Comparison of ENCODE assay signal across 8 cellular contexts in the genomic region with DNA sequence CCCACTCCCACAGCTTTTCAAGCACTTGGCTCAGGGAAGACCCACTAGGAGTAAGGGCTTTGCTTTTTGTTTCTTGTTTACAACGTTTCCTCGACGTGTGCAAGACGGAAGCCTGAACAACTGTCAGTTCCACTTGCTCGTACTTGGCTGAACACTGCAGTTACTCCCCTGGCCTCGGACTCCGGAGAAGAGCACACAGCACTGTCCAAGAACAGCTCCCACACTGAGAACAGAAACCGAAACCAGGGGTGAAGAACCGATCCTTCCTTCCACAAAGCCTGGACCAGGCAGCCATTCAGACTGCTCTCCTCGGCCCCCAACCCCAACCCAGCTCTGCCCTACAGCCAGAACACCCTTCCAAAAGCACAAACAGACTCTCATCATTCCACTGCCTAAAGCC. TPM values are rescaled to one million over a fixed set of nuclear protein-coding genes. Genes with fewer than 3 reads are reported as not detected.
DNase-seq lines count a peak whose midpoint lies in the region; TF ChIP-seq lines count a peak whose summit lies in the region.

No MANE protein-coding gene starts in this region.

- H3K27ac Mint-ChIP-seq in activated T-cell treated with anti-CD3 and anti-CD28 coated beads, Interleukin-2, amount 50 U/mL, for 24 hours = peak overlapping the region; percentile 81
- H3K27ac Mint-ChIP-seq in dendritic cell treated with granulocyte-macrophage colony-stimulating factor and Interleukin-4, amounts not matched to agents 40 ng/mL and 50 ng/mL, for 4 days = peak overlapping the region; percentile 84

- no peak overlapping the region for H2AFZ ChIP-seq in mesenchymal stem cell (ENCODE audit: low read depth, low read length)

- no peak overlapping the region for H3K14ac ChIP-seq in mesenchymal stem cell (ENCODE audit: low read length in 2 of 2)

- H3K4me3 ChIP-seq in mesenchymal stem cell (ENCODE audit: insufficient read depth in 1 of 2, low read depth in 1 of 2, low read length in 2 of 2) (peak overlapping the region in 1 of 2 experiments; percentile 79), transverse colon (peak overlapping the region in 3 of 4 donors; percentile 1 to 42 (median 21))

- peak overlapping the region; percentile 52 for H2BK15ac ChIP-seq in mesenchymal stem cell (ENCODE audit: low read depth, poor library complexity, severe bottlenecking)

- H3K79me1 ChIP-seq in mesenchymal stem cell (replicated peaks; ENCODE audit: low read length, poor library complexity, severe bottlenecking) = peaks cover 39% of the 10 kb centered on the region

- H2BK12ac ChIP-seq in mesenchymal stem cell (ENCODE audit: low read length in 2 of 2) = peak overlapping the region; percentile 6 to 52

- DNase-seq in activated T-cell treated with anti-CD3 and anti-CD28 coated beads, Interleukin-2, amount 50 U/mL, for 24 hours = peak; percentile 31
- DNase-seq in activated T-cell treated with anti-CD3 and anti-CD28 coated beads, Interleukin-2, amount 50 U/mL, for 1 hour = no peak
- DNase-seq in NCI-H526 treated with DMSO at 0.1 percent for 48 hours (lab: John Stamatoyannopoulos, UW) (peak; percentile 33), mesenchymal stem cell (peak; percentile 59), transverse colon (peak; percentile 44), SKM-1 treated with dmso at 0.1 percent for 144 hours (lab: John Stamatoyannopoulos, UW; ENCODE audit: unreplicated experiment) (no peak), DMS153 (lab: John Stamatoyannopoulos, UW) (no peak)

- H2BK120ac ChIP-seq in mesenchymal stem cell (ENCODE audit: low read depth, low read length) = peak overlapping the region; percentile 50

- H2AK5ac ChIP-seq in mesenchymal stem cell (ENCODE audit: low read length, severe bottlenecking) = peak overlapping the region; percentile 58

- H3K36me3 ChIP-seq in mesenchymal stem cell (ENCODE audit: control insufficient read depth in 1 of 2, insufficient read depth in 2 of 2, low read depth in 1 of 2, low read length in 2 of 2) = peaks cover 12 to 13% of the 10 kb centered on the region in 2 experiments
- no peaks in the 10 kb centered on the region for H3K36me3 ChIP-seq in transverse colon

- no peak overlapping the region for H3K27ac ChIP-seq in mesenchymal stem cell (ENCODE audit: low read length, poor library complexity, severe bottlenecking)
- H3K27ac ChIP-seq in transverse colon = peak overlapping the region; percentile 71 to 82 (median 76)

- peaks cover 86% of the 10 kb centered on the region for H3K4me1 Mint-ChIP-seq in activated T-cell treated with anti-CD3 and anti-CD28 coated beads, Interleukin-2, amount 50 U/mL, for 24 hours (ENCODE audit: low read depth)
- H3K4me1 Mint-ChIP-seq in dendritic cell treated with granulocyte-macrophage colony-stimulating factor and Interleukin-4, amounts not matched to agents 40 ng/mL and 50 ng/mL, for 4 days (ENCODE audit: low read depth) = peaks cover 82% of the 10 kb centered on the region

- H4K91ac ChIP-seq in mesenchymal stem cell (ENCODE audit: low read length) = peak overlapping the region; percentile 74

- TF ChIP-seq EP300 in transverse colon (IDR thresholded peaks at IDR 0.05; ENCODE audit: low read depth) = no peak

- intact Hi-C loops in dendritic cell treated with granulocyte-macrophage colony-stimulating factor and Interleukin-4, amounts not matched to agents 40 ng/mL and 50 ng/mL, for 4 days (cut with micrococcal nuclease) = no loop called here
- intact Hi-C loops in transverse colon (cut with DNase I; ENCODE audit: low total_unique reads) = no loop called here

- no peak overlapping the region for H2BK5ac ChIP-seq in mesenchymal stem cell (ENCODE audit: low read depth, low read length, poor library complexity, severe bottlenecking)

- peak overlapping the region; percentile 92 for H3K9ac ChIP-seq in mesenchymal stem cell (ENCODE audit: low read length)

- H3K4me1 ChIP-seq in mesenchymal stem cell (ENCODE audit: control insufficient read depth, insufficient read depth, low read depth, low read length) = peaks cover 16% of the 10 kb centered on the region
- peaks cover 28 to 86% (median 38%) of the 10 kb centered on the region in 4 donors for H3K4me1 ChIP-seq in transverse colon

- no peak for TF ChIP-seq CTCF in transverse colon (IDR thresholded peaks at IDR 0.05)

- H3K4me2 ChIP-seq in mesenchymal stem cell (ENCODE audit: low read length, poor library complexity, severe bottlenecking) = no peak overlapping the region

- H3K27me3 ChIP-seq in mesenchymal stem cell (ENCODE audit: control insufficient read depth in 1 of 2, insufficient read depth in 1 of 2, low read length in 2 of 2) (no peaks in the 10 kb centered on the region), transverse colon (no peaks in the 10 kb centered on the region)

- H3K18ac ChIP-seq in mesenchymal stem cell (ENCODE audit: low read depth in 1 of 2, low read length in 2 of 2) = no peak overlapping the region

- no peaks in the 10 kb centered on the region for H3K27me3 Mint-ChIP-seq in activated T-cell treated with anti-CD3 and anti-CD28 coated beads, Interleukin-2, amount 50 U/mL, for 24 hours
- H3K27me3 Mint-ChIP-seq in dendritic cell treated with granulocyte-macrophage colony-stimulating factor and Interleukin-4, amounts not matched to agents 40 ng/mL and 50 ng/mL, for 4 days = no peaks in the 10 kb centered on the region

- WGBS in mesenchymal stem cell = 81% methylated on average over 10 of the region's 10 CpGs
- WGBS in transverse colon (ENCODE audit: low coverage in 1 of 2), 2 donors = 0 to 42% methylated on average over 1 to 10 of the region's 10 CpGs

- H3K9me3 ChIP-seq in mesenchymal stem cell (ENCODE audit: control insufficient read depth, low read length) = no peaks in the 10 kb centered on the region
- no peaks in the 10 kb centered on the region for H3K9me3 ChIP-seq in transverse colon

- peak overlapping the region; percentile 39 for H4K8ac ChIP-seq in mesenchymal stem cell (ENCODE audit: low read length)

- in situ Hi-C loops in transverse colon (cut with MboI; ENCODE audit: low pct_ligation_motif_present in 1 of 4, low pct_unique_long_range_greater_than_20kb in 1 of 4, low sequenced_read_pairs in 3 of 4) = no loop called here

- no peak overlapping the region for H3K23ac ChIP-seq in mesenchymal stem cell (ENCODE audit: low read length in 2 of 2)

- no peaks in the 10 kb centered on the region for H3K9me3 Mint-ChIP-seq in activated T-cell treated with anti-CD3 and anti-CD28 coated beads, Interleukin-2, amount 50 U/mL, for 24 hours
- no peaks in the 10 kb centered on the region for H3K9me3 Mint-ChIP-seq in dendritic cell treated with granulocyte-macrophage colony-stimulating factor and Interleukin-4, amounts not matched to agents 40 ng/mL and 50 ng/mL, for 4 days

- TF ChIP-seq POLR2A in transverse colon (IDR thresholded peaks at IDR 0.05) = no peak

- H3K4me3 Mint-ChIP-seq in activated T-cell treated with anti-CD3 and anti-CD28 coated beads, Interleukin-2, amount 50 U/mL, for 24 hours = peak overlapping the region; percentile 70
- peak overlapping the region; percentile 76 for H3K4me3 Mint-ChIP-seq in dendritic cell treated with granulocyte-macrophage colony-stimulating factor and Interleukin-4, amounts not matched to agents 40 ng/mL and 50 ng/mL, for 4 days

- no peak overlapping the region for H3K4ac ChIP-seq in mesenchymal stem cell (ENCODE audit: low read depth in 1 of 2, low read length in 2 of 2)

- peaks cover 42% of the 10 kb centered on the region for H3K36me3 Mint-ChIP-seq in activated T-cell treated with anti-CD3 and anti-CD28 coated beads, Interleukin-2, amount 50 U/mL, for 24 hours (ENCODE audit: low read depth)
- peaks cover 53% of the 10 kb centered on the region for H3K36me3 Mint-ChIP-seq in dendritic cell treated with granulocyte-macrophage colony-stimulating factor and Interleukin-4, amounts not matched to agents 40 ng/mL and 50 ng/mL, for 4 days (ENCODE audit: low read depth)

RNA-seq across cellular contexts. Expression of a gene that starts 25.5 kb away (rescaled TPM):
- polyA plus RNA-seq in mesenchymal stem cell (2013, experiment 1 of 2) = 30.5 TPM
- polyA plus RNA-seq in mesenchymal stem cell (2013, experiment 2 of 2) = 30.8 TPM
- total RNA-seq in transverse colon = 10 to 100 TPM; 15.3 to 85.3 (median 42.5) TPM

Comparison
In these comparisons a context has a peak if more than half of its experiments do, and no peak if none do; other contexts are left out.
1. DNase-seq: peak in activated T-cell treated with anti-CD3 and anti-CD28 coated beads, Interleukin-2, amount 50 U/mL, for 24 hours (single experiment), NCI-H526 treated with DMSO at 0.1 percent for 48 hours (single experiment), mesenchymal stem cell (single experiment) and transverse colon (single experiment); none in activated T-cell treated with anti-CD3 and anti-CD28 coated beads, Interleukin-2, amount 50 U/mL, for 1 hour (single experiment), SKM-1 treated with dmso at 0.1 percent for 144 hours (single experiment) and DMS153 (single experiment).